9 cellular contexts compared by ENCODE assay signal in the genomic region with DNA sequence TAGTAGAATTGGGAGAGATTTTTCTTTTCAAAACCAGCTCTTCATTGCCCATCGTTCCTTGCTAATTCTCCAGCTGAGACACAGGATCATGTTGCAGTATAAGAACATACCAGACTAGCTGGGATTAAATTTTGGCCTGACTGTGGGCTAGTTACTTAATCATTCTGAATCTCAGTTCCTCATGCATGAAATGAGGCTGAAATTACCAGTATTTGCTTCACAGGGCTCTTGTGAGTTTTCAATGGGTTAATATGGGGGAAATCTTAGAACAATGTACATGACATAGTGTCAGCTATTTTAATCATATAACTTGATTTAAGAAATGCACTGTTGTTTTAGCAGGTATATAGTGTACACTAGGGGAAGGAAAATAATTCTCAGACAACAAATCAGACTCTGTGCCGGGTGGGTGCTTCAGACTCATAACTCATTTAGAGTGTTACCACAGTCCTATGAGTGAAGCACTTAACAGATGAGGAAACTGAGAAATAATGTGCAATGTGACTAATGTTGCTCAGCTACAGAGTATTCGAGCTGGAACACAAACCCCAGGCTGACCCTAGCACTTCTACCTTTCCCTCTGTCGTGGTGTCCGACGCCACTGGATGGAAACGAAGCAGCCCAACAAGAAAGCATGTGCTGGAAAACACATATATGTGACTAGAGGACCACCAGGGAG.
A peak's percentile ranks its signal among the peaks of the same experiment; 100 is the strongest.
DNase-seq lines count a peak whose midpoint lies in the region; ATAC-seq and TF ChIP-seq lines count a peak whose summit lies in the region.
"Had no signal": no experiment of that assay in that cellular context is flagged by ENCODE, and none has a peak within 500 bp of the region (broad histone marks: within the 10 kb centered on the region; RNA-seq: fewer than 3 reads in every experiment).

No MANE protein-coding gene starts in this region.

- H3K4me3 ChIP-seq in GM06990 (replicated peaks; ENCODE audit: low read depth, low read length) = no peak overlapping the region
- H3K4me3 ChIP-seq: suprapubic skin had no signal

- peak; percentile 67 for DNase-seq in GM06990 (ENCODE audit: extremely low read depth, insufficient read length)
- DNase-seq in NCI-H2196 (lab: John Stamatoyannopoulos, UW; ENCODE audit: unreplicated experiment) = no peak
- DNase-seq in activated naive CD4-positive, alpha-beta T cell treated with Interleukin-2 at 50 U/mL for 16 hours = no peak
- DNase-seq in erythroblast (lab: John Stamatoyannopoulos, UW) = no peak
- no peak for DNase-seq in iPS-NIHi11 (ENCODE audit: low spot score)

- no peaks in the 10 kb centered on the region for H3K9me3 Mint-ChIP-seq in activated T-helper 17 cell treated with anti-CD3 and anti-CD28 coated beads, Interleukin-2, amount 50 U/mL, for 72 hours

- H3K27me3 ChIP-seq in GM06990 (replicated peaks; ENCODE audit: control insufficient read depth, insufficient read depth, low read length) = no peaks in the 10 kb centered on the region
- H3K27me3 ChIP-seq: suprapubic skin had no signal

- TF ChIP-seq POLR2A in erythroblast (IDR thresholded peaks at IDR 0.05; ENCODE audit: low read length) = no peak

- no peaks in the 10 kb centered on the region for H3K27me3 Mint-ChIP-seq in activated T-helper 17 cell treated with anti-CD3 and anti-CD28 coated beads, Interleukin-2, amount 50 U/mL, for 72 hours

- peak overlapping the region; percentile 0 for H3K27ac Mint-ChIP-seq in activated T-helper 17 cell treated with anti-CD3 and anti-CD28 coated beads, Interleukin-2, amount 50 U/mL, for 72 hours

- H3K36me3 ChIP-seq in GM06990 (ENCODE audit: control insufficient read depth, insufficient read depth, low read length) = no peaks in the 10 kb centered on the region
- H3K36me3 ChIP-seq: suprapubic skin had no signal

- no peak for TF ChIP-seq CTCF in GM06990 (IDR thresholded peaks at IDR 0.05; ENCODE audit: insufficient read depth, low read length, poor library complexity, severe bottlenecking)

- H3K4me3 Mint-ChIP-seq in activated T-helper 17 cell treated with anti-CD3 and anti-CD28 coated beads, Interleukin-2, amount 50 U/mL, for 72 hours = no peak overlapping the region

- peaks cover 23% of the 10 kb centered on the region for H3K4me1 Mint-ChIP-seq in activated T-helper 17 cell treated with anti-CD3 and anti-CD28 coated beads, Interleukin-2, amount 50 U/mL, for 72 hours

- peaks cover 5% of the 10 kb centered on the region for H3K36me3 Mint-ChIP-seq in activated T-helper 17 cell treated with anti-CD3 and anti-CD28 coated beads, Interleukin-2, amount 50 U/mL, for 72 hours (ENCODE audit: low read depth)

- peak; percentile 48 for ATAC-seq in GM19397 (IDR thresholded peaks at IDR 0.05; ENCODE audit: unreplicated experiment)
- peak; percentile 40 for ATAC-seq in HG03108 (IDR thresholded peaks at IDR 0.05; ENCODE audit: unreplicated experiment)
- peak; percentile 73 for ATAC-seq in activated T-helper 17 cell treated with anti-CD3 and anti-CD28 coated beads, Interleukin-2, amount 50 U/mL, for 72 hours (replicated peaks)
